In genomic region chr21:42404534-42404933, GRCh38 we compare ENCODE assay signal across 18 cellular contexts. TPM values are rescaled to one million over a fixed set of nuclear protein-coding genes. Genes with fewer than 3 reads are reported as not detected.
DNase-seq lines count a peak whose midpoint lies in the region; ATAC-seq and TF ChIP-seq lines count a peak whose summit lies in the region.
"Had no signal": no experiment of that assay in that cellular context is flagged by ENCODE, and none has a peak within 500 bp of the region (broad histone marks: within the 10 kb centered on the region; RNA-seq: fewer than 3 reads in every experiment).

No MANE protein-coding gene starts in this region.

- H3K4me3 Mint-ChIP-seq in activated CD4-positive, alpha-beta memory T cell treated with anti-CD3 and anti-CD28 coated beads for 36 hours: peak overlapping the region; percentile 98
- peak overlapping the region; percentile 94 to 96 for H3K4me3 Mint-ChIP-seq in stimulated activated naive CD8-positive, alpha-beta T cell treated with anti-CD3 and anti-CD28 coated beads, Interleukin-15, amount 100 ng/mL, for 72 hours

- no peak overlapping the region for H3K27ac ChIP-seq in duodenal mucosa (ENCODE audit: low read depth, low read length)
- no peak overlapping the region for H3K27ac ChIP-seq in ascending aorta
- H3K27ac ChIP-seq: neutrophil had no signal

- H3K36me3 Mint-ChIP-seq in activated CD4-positive, alpha-beta memory T cell treated with anti-CD3 and anti-CD28 coated beads for 36 hours: peaks cover 62% of the 10 kb centered on the region
- H3K36me3 Mint-ChIP-seq: IgD-negative memory B cell had no signal

- H3K27me3 ChIP-seq in duodenal mucosa (ENCODE audit: control insufficient read depth in 1 of 2, insufficient read depth in 2 of 2, low read length in 2 of 2) (peaks cover 0 to 4% of the 10 kb centered on the region in 2 donors), ascending aorta (no peaks in the 10 kb centered on the region)
- H3K27me3 ChIP-seq: neutrophil had no signal

- peaks cover 10% of the 10 kb centered on the region for H3K9me3 Mint-ChIP-seq in activated CD4-positive, alpha-beta memory T cell treated with anti-CD3 and anti-CD28 coated beads for 36 hours
- H3K9me3 Mint-ChIP-seq in stimulated activated naive CD8-positive, alpha-beta T cell treated with anti-CD3 and anti-CD28 coated beads, Interleukin-15, amount 100 ng/mL, for 72 hours: peaks cover 9 to 12% of the 10 kb centered on the region in 2 donors

- H3K4me1 ChIP-seq in duodenal mucosa (ENCODE audit: control insufficient read depth in 1 of 2, insufficient read depth in 2 of 2, low read length in 2 of 2): peaks cover 0 to 9% of the 10 kb centered on the region in 2 donors
- H3K4me1 ChIP-seq in ascending aorta: no peaks in the 10 kb centered on the region
- H3K4me1 ChIP-seq: HAP-1 had no signal

- H3K27me3 Mint-ChIP-seq in activated CD4-positive, alpha-beta memory T cell treated with anti-CD3 and anti-CD28 coated beads for 36 hours: no peaks in the 10 kb centered on the region
- no peaks in the 10 kb centered on the region for H3K27me3 Mint-ChIP-seq in stimulated activated naive CD8-positive, alpha-beta T cell treated with anti-CD3 and anti-CD28 coated beads, Interleukin-15, amount 100 ng/mL, for 72 hours

- intact Hi-C loops in activated CD4-positive, alpha-beta memory T cell treated with anti-CD3 and anti-CD28 coated beads for 36 hours (cut with micrococcal nuclease): loop anchor here (5.0 to 10.0 kb wide), 2 partner anchors 167 to 400 kb away; no protein-coding TSS in a partner anchor
- intact Hi-C loops in ascending aorta (cut with DNase I): no loop called here

- CTCF ChIA-PET in activated CD4-positive, alpha-beta memory T cell treated with anti-CD3 and anti-CD28 coated beads for 36 hours (lab: Charles Lee): interaction anchor here (0.7 to 3.3 kb wide), 15 partner anchors 9 to 176 kb away, joined by 3 to 28 read pairs (median 3); no protein-coding TSS in a partner anchor

- H3K36me3 ChIP-seq in duodenal mucosa (ENCODE audit: control insufficient read depth in 1 of 2, insufficient read depth in 2 of 2, low read length in 2 of 2) (no peaks in the 10 kb centered on the region), ascending aorta (no peaks in the 10 kb centered on the region)
- H3K36me3 ChIP-seq: HAP-1, neutrophil had no signal

- peak overlapping the region; percentile 99 for H3K27ac Mint-ChIP-seq in activated CD4-positive, alpha-beta memory T cell treated with anti-CD3 and anti-CD28 coated beads for 36 hours
- peak overlapping the region; percentile 87 to 90 for H3K27ac Mint-ChIP-seq in stimulated activated naive CD8-positive, alpha-beta T cell treated with anti-CD3 and anti-CD28 coated beads, Interleukin-15, amount 100 ng/mL, for 72 hours

- peaks cover 54% of the 10 kb centered on the region for H3K4me1 Mint-ChIP-seq in activated CD4-positive, alpha-beta memory T cell treated with anti-CD3 and anti-CD28 coated beads for 36 hours (ENCODE audit: low read depth)
- peaks cover 68% of the 10 kb centered on the region for H3K4me1 Mint-ChIP-seq in stimulated activated naive CD8-positive, alpha-beta T cell treated with anti-CD3 and anti-CD28 coated beads, Interleukin-15, amount 100 ng/mL, for 72 hours

- H3K4me3 ChIP-seq in duodenal mucosa (ENCODE audit: low read depth in 1 of 2, low read length in 2 of 2): peak overlapping the region; percentile 17 to 54
- H3K4me3 ChIP-seq in ascending aorta: no peak overlapping the region
- H3K4me3 ChIP-seq: HAP-1 had no signal

- DNase-seq in activated T-cell treated with anti-CD3 and anti-CD28 coated beads, Interleukin-2, amount 50 U/mL, for 1 hour: peak; percentile 54
- DNase-seq in activated T-cell treated with anti-CD3 and anti-CD28 coated beads for 4 hours (no peak), NCI-H2081 treated with DMSO at 0.1 percent for 48 hours (lab: John Stamatoyannopoulos, UW) (no peak), ascending aorta (ENCODE audit: low spot score in 2 of 2) (no peak)
- DNase-seq in activated CD4-positive, alpha-beta memory T cell treated with anti-CD3 and anti-CD28 coated beads for 36 hours: peak; percentile 51
- peak in 1 of 2 donors; percentile 34 for DNase-seq in stimulated activated naive CD8-positive, alpha-beta T cell treated with anti-CD3 and anti-CD28 coated beads, Interleukin-15, amount 100 ng/mL, for 72 hours
- DNase-seq: amygdala, NCI-H1092 treated with DMSO at 0.1 percent for 48 hours had no signal

- ATAC-seq in stimulated activated naive CD8-positive, alpha-beta T cell treated with anti-CD3 and anti-CD28 coated beads, Interleukin-15, amount 100 ng/mL, for 72 hours: peak; percentile 13
- no peak for ATAC-seq in HG03521 (IDR thresholded peaks at IDR 0.05; ENCODE audit: unreplicated experiment)
- ATAC-seq: sciatic nerve had no signal

- TF ChIP-seq CTCF in ascending aorta (IDR thresholded peaks at IDR 0.05): no peak

- H3K9me3 ChIP-seq in duodenal mucosa (ENCODE audit: control insufficient read depth in 1 of 2, low read length in 2 of 2) (no peaks in the 10 kb centered on the region), ascending aorta (no peaks in the 10 kb centered on the region)
- H3K9me3 ChIP-seq: HAP-1, neutrophil had no signal

- no peak overlapping the region for H3K9ac ChIP-seq in duodenal mucosa (ENCODE audit: low read depth in 1 of 2, low read length in 2 of 2)

- POLR2A ChIA-PET in activated CD4-positive, alpha-beta memory T cell treated with anti-CD3 and anti-CD28 coated beads for 36 hours (lab: Charles Lee): interaction anchor here (0.8 to 4.4 kb wide), 10 partner anchors 10 to 185 kb away, joined by 3 to 79 read pairs (median 6); no protein-coding TSS in a partner anchor

RNA-seq across cellular contexts. Expression of gene UBASH3A, which starts 0.8 kb away (rescaled TPM):
- 10 to 100 TPM; 27.2 to 29.4 TPM for total RNA-seq in activated CD4-positive, alpha-beta memory T cell treated with anti-CD3 and anti-CD28 coated beads for 36 hours
- total RNA-seq in ascending aorta: 0.75 TPM
- total RNA-seq: fibroblast of lung, NCI-H460 had no signal

RNA-seq across cellular contexts. Expression of gene TMPRSS3, which starts 8.7 kb away (rescaled TPM):
- 10 to 100 TPM; 47.6 to 49.8 TPM for total RNA-seq in activated CD4-positive, alpha-beta memory T cell treated with anti-CD3 and anti-CD28 coated beads for 36 hours
- not detected for total RNA-seq in ascending aorta
- total RNA-seq: fibroblast of lung, sciatic nerve had no signal

RNA-seq across cellular contexts. Expression of gene TFF1, which starts 38.2 kb away (rescaled TPM):
- total RNA-seq in activated CD4-positive, alpha-beta memory T cell treated with anti-CD3 and anti-CD28 coated beads for 36 hours: not detected
- total RNA-seq in ascending aorta: not detected
- total RNA-seq: fibroblast of lung, liver, NCI-H460, sciatic nerve, subcutaneous adipose tissue had no signal

RNA-seq across cellular contexts. Expression of gene TFF2, which starts 53.7 kb away (rescaled TPM):
- total RNA-seq in activated CD4-positive, alpha-beta memory T cell treated with anti-CD3 and anti-CD28 coated beads for 36 hours: not detected
- not detected for total RNA-seq in ascending aorta
- total RNA-seq: fibroblast of lung, liver, NCI-H460, sciatic nerve, subcutaneous adipose tissue had no signal

Comparison
In these comparisons a context has a peak if more than half of its experiments do, and no peak if none do; other contexts are left out.
1. DNase-seq: peak in activated T-cell treated with anti-CD3 and anti-CD28 coated beads, Interleukin-2, amount 50 U/mL, for 1 hour (single experiment) and activated CD4-positive, alpha-beta memory T cell treated with anti-CD3 and anti-CD28 coated beads for 36 hours (single experiment); none in activated T-cell treated with anti-CD3 and anti-CD28 coated beads for 4 hours (single experiment), NCI-H2081 treated with DMSO at 0.1 percent for 48 hours (single experiment) and ascending aorta (0 of 2).
2. H3K4me3 ChIP-seq: peak in duodenal mucosa (2 of 2); none in ascending aorta (0 of 2).
3. RNA of gene UBASH3A, which starts 0.8 kb away (total RNA-seq): 27.2 to 29.4 TPM in activated CD4-positive, alpha-beta memory T cell treated with anti-CD3 and anti-CD28 coated beads for 36 hours; 0.75 TPM in ascending aorta (single experiment); every median in the first group is over 10 times any median in the second.
4. RNA of gene TMPRSS3, which starts 8.7 kb away (total RNA-seq): 47.6 to 49.8 TPM in activated CD4-positive, alpha-beta memory T cell treated with anti-CD3 and anti-CD28 coated beads for 36 hours; not detected in ascending aorta (single experiment); every median in the first group is over 10 times any median in the second.